Comparison of ENCODE assay signal across 1 cellular context in the genomic region with DNA sequence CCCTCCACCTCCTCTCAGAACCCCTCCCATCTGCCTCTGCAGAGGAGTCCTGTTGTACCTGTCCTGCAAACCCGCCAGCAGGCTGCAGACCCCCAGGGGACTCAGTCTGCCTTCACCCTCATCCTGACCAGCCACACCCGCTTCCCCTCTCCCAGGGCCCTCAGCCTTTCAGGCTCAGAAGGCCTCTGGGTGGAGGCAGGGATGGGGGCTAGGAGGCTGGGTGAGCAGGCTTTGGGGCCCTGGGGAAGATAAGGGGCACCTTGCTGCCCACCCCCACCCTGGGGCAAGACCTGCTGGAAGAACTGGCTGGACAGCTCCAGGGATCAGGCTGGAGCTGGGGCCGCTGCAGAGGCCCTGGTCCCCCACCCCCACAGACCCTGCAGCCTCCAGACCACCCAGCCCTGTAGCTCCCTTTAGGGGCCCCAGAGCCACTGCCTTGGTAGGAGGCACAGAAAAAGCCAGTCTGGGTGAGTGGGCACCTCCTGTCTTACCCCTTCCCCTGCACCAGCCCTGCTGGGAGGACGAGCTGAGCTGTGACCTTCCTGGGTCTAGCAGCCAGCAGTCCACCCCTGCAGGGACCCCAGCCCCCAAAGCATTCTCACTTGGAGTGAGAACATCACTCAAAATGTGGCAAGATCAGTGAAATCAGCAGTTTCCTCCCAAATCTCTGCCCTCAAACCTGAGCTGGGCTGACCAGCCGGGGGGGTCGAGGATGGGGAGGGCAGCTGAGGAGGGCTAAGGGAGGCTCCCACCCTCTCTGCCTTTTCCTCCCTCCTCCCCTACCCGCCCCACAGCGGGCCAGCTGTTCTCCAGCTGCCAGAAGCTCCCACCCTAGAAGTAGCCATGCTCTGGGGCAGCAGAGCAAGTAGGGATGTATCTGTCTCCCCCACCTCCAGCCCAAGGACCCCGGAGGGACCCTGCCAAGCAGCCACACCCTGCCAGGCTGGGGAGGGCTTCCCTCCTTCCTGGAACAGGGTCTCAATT.
TF ChIP-seq lines count a peak whose summit lies in the region.

No MANE protein-coding gene starts in this region.

TF ChIP-seq in HepG2, 621 proteins besides CTCF, POLR2A, EP300 and RAD21:
- no peak for TF ChIP-seq MEF2D (CRISPR knock-in tag; IDR thresholded peaks at IDR 0.05)
- TF ChIP-seq CAMTA2 (CRISPR knock-in tag; IDR thresholded peaks at IDR 0.05; ENCODE audit: borderline replicate concordance), result 0 out of 2 replicates have a peak, but pooled peaks have one; percentile 30
- TF ChIP-seq KDM5B (CRISPR knock-in tag; IDR thresholded peaks at IDR 0.05; ENCODE audit: borderline replicate concordance), result 0 out of 2 replicates have a peak, but pooled peaks have one; percentile 56
- TF ChIP-seq ZNF704 (CRISPR knock-in tag; IDR thresholded peaks at IDR 0.05; ENCODE audit: borderline replicate concordance), result no peak
- TF ChIP-seq POLR2AphosphoS5 (IDR thresholded peaks at IDR 0.05; ENCODE audit: low read depth, low read length), result no peak
- TF ChIP-seq ATF7 (IDR thresholded peaks at IDR 0.05), result no peak
- no peak for TF ChIP-seq ATF7 (CRISPR knock-in tag; IDR thresholded peaks at IDR 0.05)
- no peak for TF ChIP-seq ZNF253 (CRISPR knock-in tag; IDR thresholded peaks at IDR 0.05; ENCODE audit: borderline replicate concordance)
- peak; percentile 32 for TF ChIP-seq AGO2 (optimal IDR thresholded peaks at IDR 0.05; ENCODE audit: low read depth, low read length)
